8 cellular contexts compared by ENCODE assay signal in genomic region chr6:132300323-132300949, GRCh38.
DNase-seq lines count a peak whose midpoint lies in the region; ATAC-seq and TF ChIP-seq lines count a peak whose summit lies in the region.

No MANE protein-coding gene starts in this region.

- DNase-seq in activated T-cell treated with anti-CD3 and anti-CD28 coated beads for 48 hours (ENCODE audit: low read depth) (peak; percentile 2), HS-27A (ENCODE audit: low read depth) (peak; percentile 11), T-helper 17 cell (no peak), fibroblast of villous mesenchyme (ENCODE audit: low read depth) (peak; percentile 62), psoas muscle (no peak)
- no peak for DNase-seq in activated T-cell treated with anti-CD3 and anti-CD28 coated beads, Interleukin-2, amount 50 U/mL, for 4 hours

- H3K4me3 Mint-ChIP-seq in activated T-cell treated with anti-CD3 and anti-CD28 coated beads, Interleukin-2, amount 50 U/mL, for 4 hours: no peak overlapping the region
- no peak overlapping the region for H3K4me3 Mint-ChIP-seq in T-helper 17 cell

- no peak for ATAC-seq in activated T-cell treated with anti-CD3 and anti-CD28 coated beads, Interleukin-2, amount 50 U/mL, for 4 hours
- ATAC-seq in GM21423 (IDR thresholded peaks at IDR 0.05; ENCODE audit: unreplicated experiment) (peak; percentile 79), T-helper 17 cell (peak; percentile 48), psoas muscle (peak in 1 of 4 donors; percentile 54), HG03457 (IDR thresholded peaks at IDR 0.05; ENCODE audit: unreplicated experiment) (no peak)

- WGBS in psoas muscle, 3 donors: 58 to 59% (median 58%) methylated on average over 4 of the region's 4 CpGs

- no peaks in the 10 kb centered on the region for H3K27me3 ChIP-seq in psoas muscle (ENCODE audit: insufficient read depth in 3 of 3, low read length in 2 of 3)

- H3K27ac Mint-ChIP-seq in T-helper 17 cell: no peak overlapping the region

- no peaks in the 10 kb centered on the region for H3K9me3 Mint-ChIP-seq in activated T-cell treated with anti-CD3 and anti-CD28 coated beads, Interleukin-2, amount 50 U/mL, for 4 hours

- no peaks in the 10 kb centered on the region for H3K36me3 Mint-ChIP-seq in activated T-cell treated with anti-CD3 and anti-CD28 coated beads, Interleukin-2, amount 50 U/mL, for 4 hours (ENCODE audit: insufficient read depth)
- no peaks in the 10 kb centered on the region for H3K36me3 Mint-ChIP-seq in T-helper 17 cell (ENCODE audit: low read depth)

- H3K36me3 ChIP-seq in psoas muscle (ENCODE audit: insufficient read depth in 1 of 2, low read depth in 1 of 2): no peaks in the 10 kb centered on the region

- intact Hi-C loops in psoas muscle (cut with DNase I): no loop called here

- H3K27ac ChIP-seq in psoas muscle: no peak overlapping the region

- no peaks in the 10 kb centered on the region for H3K4me1 Mint-ChIP-seq in activated T-cell treated with anti-CD3 and anti-CD28 coated beads, Interleukin-2, amount 50 U/mL, for 4 hours (ENCODE audit: low read depth)
- H3K4me1 Mint-ChIP-seq in T-helper 17 cell: no peaks in the 10 kb centered on the region

- H3K4me3 ChIP-seq in fibroblast of villous mesenchyme (ENCODE audit: low read depth, low read length) (no peak overlapping the region), psoas muscle (no peak overlapping the region)

- H3K9me3 ChIP-seq in T-helper 17 cell (ENCODE audit: control insufficient read depth, low read length, poor library complexity, severe bottlenecking) (no peaks in the 10 kb centered on the region), psoas muscle (no peaks in the 10 kb centered on the region)

- H3K4me1 ChIP-seq in psoas muscle: no peaks in the 10 kb centered on the region

- TF ChIP-seq CTCF in fibroblast of villous mesenchyme (IDR thresholded peaks at IDR 0.05; ENCODE audit: insufficient read depth, low read depth, low read length): peak; percentile 70
- TF ChIP-seq CTCF in psoas muscle (IDR thresholded peaks at IDR 0.05): peak; percentile 45

- peaks cover 11% of the 10 kb centered on the region for H3K27me3 Mint-ChIP-seq in activated T-cell treated with anti-CD3 and anti-CD28 coated beads, Interleukin-2, amount 50 U/mL, for 4 hours (ENCODE audit: low read depth)
- peaks cover 33% of the 10 kb centered on the region for H3K27me3 Mint-ChIP-seq in T-helper 17 cell

Comparison
In these comparisons a context has a peak if more than half of its experiments do, and no peak if none do; other contexts are left out.
1. DNase-seq: peak in activated T-cell treated with anti-CD3 and anti-CD28 coated beads for 48 hours (single experiment), HS-27A (single experiment) and fibroblast of villous mesenchyme (single experiment); none in activated T-cell treated with anti-CD3 and anti-CD28 coated beads, Interleukin-2, amount 50 U/mL, for 4 hours (single experiment), T-helper 17 cell (0 of 3) and psoas muscle (0 of 2).
2. ATAC-seq: peak in GM21423 (single experiment) and T-helper 17 cell (single experiment); none in activated T-cell treated with anti-CD3 and anti-CD28 coated beads, Interleukin-2, amount 50 U/mL, for 4 hours (0 of 2) and HG03457 (single experiment).